In genomic region chr10:22420787-22421517, GRCh38 we compare ENCODE assay signal across 1 cellular context.
TF ChIP-seq lines count a peak whose summit lies in the region.

No MANE protein-coding gene starts in this region.

TF ChIP-seq in GM12878, 131 proteins besides CTCF, POLR2A, EP300 and RAD21 (continued from another document):
- no peak for TF ChIP-seq CUX1 (IDR thresholded peaks at IDR 0.05; ENCODE audit: insufficient replicate concordance, low read depth, low read length)
